19 cellular contexts compared by ENCODE assay signal in the genomic region with DNA sequence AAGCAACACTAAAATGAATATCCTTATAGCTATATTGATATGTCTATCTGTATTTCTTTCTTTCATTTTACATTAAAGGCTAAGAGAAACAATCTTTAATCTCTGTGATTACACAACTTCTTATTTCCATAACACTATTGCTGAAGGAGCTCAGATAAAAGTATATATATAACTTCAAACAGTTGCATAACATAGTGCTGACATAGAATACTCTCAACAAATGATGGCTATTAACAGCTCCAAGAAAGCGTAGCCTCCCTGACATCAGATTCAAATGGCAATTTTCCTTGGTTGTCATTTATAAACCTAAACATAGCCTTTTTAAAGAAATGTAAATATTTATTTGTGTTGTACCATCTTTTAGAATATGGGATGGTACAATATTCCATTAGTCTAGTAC.
DNase-seq lines count a peak whose midpoint lies in the region; ATAC-seq, FAIRE-seq and TF ChIP-seq lines count a peak whose summit lies in the region.
"Had no signal": no experiment of that assay in that cellular context is flagged by ENCODE, and none has a peak within 500 bp of the region (broad histone marks: within the 10 kb centered on the region; RNA-seq: fewer than 3 reads in every experiment).

No MANE protein-coding gene starts in this region.

- H3K27me3 ChIP-seq in left ventricle myocardium inferior (ENCODE audit: low read depth) (no peaks in the 10 kb centered on the region), tibial nerve (no peaks in the 10 kb centered on the region)
- H3K27me3 ChIP-seq: BLaER1 treated with 17β-estradiol and CSF1 and Interleukin-3, amounts not matched to agents 10 nM and 100 nM had no signal

- TF ChIP-seq CTCF in left ventricle myocardium inferior (IDR thresholded peaks at IDR 0.05; ENCODE audit: borderline replicate concordance), result no peak
- no peak for TF ChIP-seq CTCF in tibial nerve (IDR thresholded peaks at IDR 0.05)

- no peak for DNase-seq in left ventricle myocardium superior
- DNase-seq in left ventricle myocardium inferior, result no peak
- no peak for DNase-seq in tibial nerve (ENCODE audit: low spot score in 2 of 2)
- DNase-seq in NK-92 treated with Interleukin-12 subunit alpha and Interleukin-12 subunit beta, amount 100 ng/mL, for 24 hours (lab: John Stamatoyannopoulos, UW), result no peak
- DNase-seq: AML-193; Caco-2; Calu3; CD4-positive, alpha-beta T cell; CD8-positive, alpha-beta T cell; DMS79 treated with DMSO at 0.1 percent for 48 hours; GF-D8 had no signal

- H3K36me3 ChIP-seq in left ventricle myocardium inferior, result no peaks in the 10 kb centered on the region
- no peaks in the 10 kb centered on the region for H3K36me3 ChIP-seq in tibial nerve
- H3K36me3 ChIP-seq: BLaER1 treated with 17β-estradiol and CSF1 and Interleukin-3, amounts not matched to agents 10 nM and 100 nM had no signal

- peak; percentile 31 for ATAC-seq in left ventricle myocardium superior
- ATAC-seq: A549; CD8-positive, alpha-beta T cell had no signal

- no peak for TF ChIP-seq EP300 in tibial nerve (IDR thresholded peaks at IDR 0.05)

- H3K27ac ChIP-seq in left ventricle myocardium inferior (replicated peaks) (no peak overlapping the region), tibial nerve (no peak overlapping the region)
- H3K27ac ChIP-seq: 22Rv1; A549; BLaER1 treated with 17β-estradiol and CSF1 and Interleukin-3, amounts not matched to agents 10 nM and 100 nM; C4-2B had no signal

- H3K4me3 ChIP-seq in left ventricle myocardium inferior (no peak overlapping the region), tibial nerve (no peak overlapping the region)
- H3K4me3 ChIP-seq: A549; BLaER1 treated with 17β-estradiol and CSF1 and Interleukin-3, amounts not matched to agents 10 nM and 100 nM had no signal

- TF ChIP-seq POLR2A in tibial nerve (IDR thresholded peaks at IDR 0.05), result no peak

- FAIRE-seq in islet of Langerhans (lab: Jason Lieb, UNC), result peak; percentile 76
- FAIRE-seq: A549, D721Med, GM12891, GM19239 had no signal

- H3K4me1 ChIP-seq in left ventricle myocardium inferior (peaks cover 20% of the 10 kb centered on the region), tibial nerve (no peaks in the 10 kb centered on the region)
- H3K4me1 ChIP-seq: A549 had no signal

- 88 to 89% methylated on average over 1 of the region's 1 CpG for WGBS in tibial nerve, 2 donors

- H3K9me3 ChIP-seq in left ventricle myocardium inferior (replicated peaks) (no peaks in the 10 kb centered on the region), tibial nerve (no peaks in the 10 kb centered on the region)
- H3K9me3 ChIP-seq: A549; BLaER1 treated with 17β-estradiol and CSF1 and Interleukin-3, amounts not matched to agents 10 nM and 100 nM; Caco-2 had no signal

- intact Hi-C loops in left ventricle myocardium superior (cut with micrococcal nuclease) (no loop called here), left ventricle myocardium inferior (cut with micrococcal nuclease) (no loop called here)
